In genomic region chr3:149339931-149340309, GRCh38 we compare ENCODE assay signal across 8 cellular contexts. TPM values are rescaled to one million over a fixed set of nuclear protein-coding genes. Genes with fewer than 3 reads are reported as not detected.
A peak's percentile ranks its signal among the peaks of the same experiment; 100 is the strongest.
DNase-seq lines count a peak whose midpoint lies in the region; ATAC-seq and TF ChIP-seq lines count a peak whose summit lies in the region.

No MANE protein-coding gene starts in this region.

- POLR2A ChIA-PET in activated CD4-positive, alpha-beta memory T cell treated with anti-CD3 and anti-CD28 coated beads, Interleukin-2, amount 10 ng/mL, durations not matched to agents 7 days and 5 days (lab: Charles Lee), result no interaction called here

- H3K4me3 Mint-ChIP-seq in activated CD4-positive, alpha-beta memory T cell treated with anti-CD3 and anti-CD28 coated beads, Interleukin-2, amount 10 ng/mL, durations not matched to agents 7 days and 5 days, result no peak overlapping the region

- no peak overlapping the region for H3K27ac Mint-ChIP-seq in activated CD4-positive, alpha-beta memory T cell treated with anti-CD3 and anti-CD28 coated beads, Interleukin-2, amount 10 ng/mL, durations not matched to agents 7 days and 5 days

- no peak overlapping the region for H3K4me3 ChIP-seq in uterus

- ATAC-seq in left lobe of liver (peak; percentile 74), GM18519 (IDR thresholded peaks at IDR 0.05; ENCODE audit: low FRiP score, unreplicated experiment) (no peak)

- no peaks in the 10 kb centered on the region for H3K9me3 Mint-ChIP-seq in activated CD4-positive, alpha-beta memory T cell treated with anti-CD3 and anti-CD28 coated beads, Interleukin-2, amount 10 ng/mL, durations not matched to agents 7 days and 5 days

- peaks cover 7% of the 10 kb centered on the region for H3K4me1 Mint-ChIP-seq in activated CD4-positive, alpha-beta memory T cell treated with anti-CD3 and anti-CD28 coated beads, Interleukin-2, amount 10 ng/mL, durations not matched to agents 7 days and 5 days

- no peaks in the 10 kb centered on the region for H3K27me3 ChIP-seq in uterus

- H3K36me3 Mint-ChIP-seq in activated CD4-positive, alpha-beta memory T cell treated with anti-CD3 and anti-CD28 coated beads, Interleukin-2, amount 10 ng/mL, durations not matched to agents 7 days and 5 days (ENCODE audit: low read depth), result no peaks in the 10 kb centered on the region

- H3K27ac ChIP-seq in uterus, result peak overlapping the region; percentile 78 to 89

- peaks cover 21% of the 10 kb centered on the region for H3K27me3 Mint-ChIP-seq in activated CD4-positive, alpha-beta memory T cell treated with anti-CD3 and anti-CD28 coated beads, Interleukin-2, amount 10 ng/mL, durations not matched to agents 7 days and 5 days

- intact Hi-C loops in uterus (cut with DNase I; ENCODE audit: low total_unique reads), result no loop called here

- TF ChIP-seq POLR2A in uterus (IDR thresholded peaks at IDR 0.05), result no peak

- no peaks in the 10 kb centered on the region for H3K9me3 ChIP-seq in uterus

- H3K4me1 ChIP-seq in uterus, result peaks cover 0 to 8% of the 10 kb centered on the region in 2 donors

- CTCF ChIA-PET in activated CD4-positive, alpha-beta memory T cell treated with anti-CD3 and anti-CD28 coated beads, Interleukin-2, amount 10 ng/mL, durations not matched to agents 7 days and 5 days (lab: Charles Lee), result no interaction called here

- no peak for TF ChIP-seq CTCF in uterus (IDR thresholded peaks at IDR 0.05)

- no peaks in the 10 kb centered on the region for H3K36me3 ChIP-seq in uterus

- DNase-seq in COLO668 (lab: John Stamatoyannopoulos, UW; ENCODE audit: unreplicated experiment) (peak; percentile 53), NCI-H146 treated with DMSO at 0.1 percent for 48 hours (lab: John Stamatoyannopoulos, UW; ENCODE audit: unreplicated experiment) (peak; percentile 92), cerebellar cortex (ENCODE audit: low spot score) (peak; percentile 92), left lobe of liver (ENCODE audit: low spot score) (peak; percentile 51), uterus (peak; percentile 72 to 82), cerebellum (ENCODE audit: low spot score) (no peak)
- DNase-seq in activated CD4-positive, alpha-beta memory T cell treated with anti-CD3 and anti-CD28 coated beads, Interleukin-2, amount 10 ng/mL, durations not matched to agents 7 days and 5 days, result no peak

RNA-seq across cellular contexts. Expression of gene TM4SF18, which starts 6.5 kb away (rescaled TPM):
- 1.4 TPM for total RNA-seq in left lobe of liver
- 10 to 100 TPM in 3 of 4 donors, 1 to 10 TPM in 1; 6.7 to 35.5 (median 14.6) TPM for total RNA-seq in uterus
- total RNA-seq in activated CD4-positive, alpha-beta memory T cell treated with anti-CD3 and anti-CD28 coated beads, Interleukin-2, amount 10 ng/mL, durations not matched to agents 7 days and 5 days, result not detected
- total RNA-seq in cerebellum, result 8.3 TPM

RNA-seq across cellular contexts. Expression of gene TM4SF1, which starts 37.5 kb away (rescaled TPM):
- total RNA-seq in left lobe of liver, result 9.6 TPM
- total RNA-seq in uterus, result 100 to 1,000 TPM; 102 to 118 (median 113) TPM
- not detected for total RNA-seq in activated CD4-positive, alpha-beta memory T cell treated with anti-CD3 and anti-CD28 coated beads, Interleukin-2, amount 10 ng/mL, durations not matched to agents 7 days and 5 days
- 22.4 TPM for total RNA-seq in cerebellum

Comparison
In these comparisons a context has a peak if more than half of its experiments do, and no peak if none do; other contexts are left out.
1. DNase-seq: peak in COLO668 (single experiment), NCI-H146 treated with DMSO at 0.1 percent for 48 hours (single experiment), cerebellar cortex (single experiment), left lobe of liver (single experiment) and uterus (2 of 2); none in activated CD4-positive, alpha-beta memory T cell treated with anti-CD3 and anti-CD28 coated beads, Interleukin-2, amount 10 ng/mL, durations not matched to agents 7 days and 5 days (single experiment) and cerebellum (single experiment).
2. RNA of gene TM4SF1, which starts 37.5 kb away (total RNA-seq): 102 to 118 TPM in uterus, 22.4 TPM in cerebellum (single experiment) and 9.6 TPM in left lobe of liver (single experiment); not detected in activated CD4-positive, alpha-beta memory T cell treated with anti-CD3 and anti-CD28 coated beads, Interleukin-2, amount 10 ng/mL, durations not matched to agents 7 days and 5 days; every median in the first group is over 10 times any median in the second.